In the genomic region with DNA sequence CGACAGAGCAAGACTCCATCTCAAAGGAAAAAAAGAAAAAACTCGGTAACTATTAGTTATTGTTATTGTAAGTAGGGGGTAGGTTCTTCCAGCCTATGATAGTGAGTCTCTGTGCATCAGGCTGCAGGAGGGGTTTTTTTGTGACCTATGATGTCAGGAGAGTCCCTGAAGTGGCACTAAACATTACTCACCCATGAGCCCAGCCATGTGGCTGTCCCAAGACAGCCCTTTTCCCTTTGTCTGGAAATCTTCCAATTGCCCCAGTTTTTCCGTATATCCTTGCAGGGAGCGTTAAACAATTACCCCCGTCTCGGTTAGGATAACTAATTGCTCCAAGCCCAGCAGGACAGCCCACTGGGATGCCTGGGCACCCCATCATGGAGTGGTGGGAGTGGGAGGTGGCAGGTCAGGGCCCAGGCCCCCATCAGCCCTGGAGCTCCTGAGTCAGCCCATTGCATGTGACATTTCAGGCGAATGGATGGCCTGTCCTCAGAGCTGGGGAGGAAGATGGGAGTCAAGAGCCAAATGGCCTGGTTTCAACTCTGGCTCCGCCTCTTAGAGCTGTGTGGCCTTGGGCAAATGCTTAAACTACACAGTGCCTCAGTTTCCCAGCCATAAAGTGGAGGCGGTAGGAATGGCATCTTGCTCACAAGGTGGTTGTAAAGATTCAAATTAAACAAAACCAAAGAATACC, we compare ENCODE assay signal across 17 cellular contexts. TPM values are rescaled to one million over a fixed set of nuclear protein-coding genes. Genes with fewer than 3 reads are reported as not detected.
DNase-seq lines count a peak whose midpoint lies in the region; ATAC-seq lines count a peak whose summit lies in the region.
"Had no signal": no experiment of that assay in that cellular context is flagged by ENCODE, and none has a peak within 500 bp of the region (broad histone marks: within the 10 kb centered on the region; RNA-seq: fewer than 3 reads in every experiment).

No MANE protein-coding gene starts in this region.

- no peaks in the 10 kb centered on the region for H3K27me3 Mint-ChIP-seq in activated naive CD8-positive, alpha-beta T cell treated with anti-CD3 and anti-CD28 coated beads, Interleukin-2, amount 50 U/mL, for 24 hours
- no peaks in the 10 kb centered on the region for H3K27me3 Mint-ChIP-seq in activated naive CD8-positive, alpha-beta T cell treated with anti-CD3 and anti-CD28 coated beads for 36 hours
- H3K27me3 Mint-ChIP-seq in stimulated activated naive B cell treated with anti-CD40 and anti-IgM and Interleukin-4, amounts not matched to agents 10 μg/mL and 1 μg/mL and 100 μg/mL, for 72 hours = no peaks in the 10 kb centered on the region

- no peak overlapping the region for H3K14ac ChIP-seq in mesenchymal stem cell (ENCODE audit: low read length in 2 of 2)

- no peak overlapping the region for H3K4me3 Mint-ChIP-seq in activated naive CD8-positive, alpha-beta T cell treated with anti-CD3 and anti-CD28 coated beads, Interleukin-2, amount 50 U/mL, for 24 hours
- H3K4me3 Mint-ChIP-seq in activated naive CD8-positive, alpha-beta T cell treated with anti-CD3 and anti-CD28 coated beads for 36 hours = no peak overlapping the region
- no peak overlapping the region for H3K4me3 Mint-ChIP-seq in stimulated activated naive B cell treated with anti-CD40 and anti-IgM and Interleukin-4, amounts not matched to agents 10 μg/mL and 1 μg/mL and 100 μg/mL, for 72 hours
- H3K4me3 Mint-ChIP-seq: CD8-positive, alpha-beta T cell had no signal

- H3K9me3 Mint-ChIP-seq in activated naive CD8-positive, alpha-beta T cell treated with anti-CD3 and anti-CD28 coated beads, Interleukin-2, amount 50 U/mL, for 24 hours = peaks cover 11% of the 10 kb centered on the region
- peaks cover 6% of the 10 kb centered on the region for H3K9me3 Mint-ChIP-seq in activated naive CD8-positive, alpha-beta T cell treated with anti-CD3 and anti-CD28 coated beads for 36 hours
- H3K9me3 Mint-ChIP-seq in stimulated activated naive B cell treated with anti-CD40 and anti-IgM and Interleukin-4, amounts not matched to agents 10 μg/mL and 1 μg/mL and 100 μg/mL, for 72 hours = peaks cover 7 to 12% of the 10 kb centered on the region in 2 donors

- H2BK120ac ChIP-seq in mesenchymal stem cell (ENCODE audit: low read depth, low read length) = no peak overlapping the region

- H3K27me3 ChIP-seq in SJSA1 (replicated peaks) (peaks cover 42% of the 10 kb centered on the region), mesenchymal stem cell (ENCODE audit: control insufficient read depth in 1 of 2, insufficient read depth in 1 of 2, low read length in 2 of 2) (peaks cover 0 to 5% of the 10 kb centered on the region in 2 experiments)
- H3K27me3 ChIP-seq: BLaER1 treated with 17β-estradiol and CSF1 and Interleukin-3, amounts not matched to agents 10 nM and 100 nM had no signal

- H3K23ac ChIP-seq in mesenchymal stem cell (ENCODE audit: low read length in 2 of 2) = no peak overlapping the region

- H4K91ac ChIP-seq in mesenchymal stem cell (ENCODE audit: low read length) = no peak overlapping the region

- no peaks in the 10 kb centered on the region for H3K79me1 ChIP-seq in mesenchymal stem cell (replicated peaks; ENCODE audit: low read length, poor library complexity, severe bottlenecking)

- H3K36me3 ChIP-seq in SJSA1 (no peaks in the 10 kb centered on the region), mesenchymal stem cell (ENCODE audit: control insufficient read depth in 1 of 2, insufficient read depth in 2 of 2, low read depth in 1 of 2, low read length in 2 of 2) (peaks cover 0 to 5% of the 10 kb centered on the region in 2 experiments)

- H2BK15ac ChIP-seq in mesenchymal stem cell (ENCODE audit: low read depth, poor library complexity, severe bottlenecking) = no peak overlapping the region

- H3K27ac Mint-ChIP-seq in activated naive CD8-positive, alpha-beta T cell treated with anti-CD3 and anti-CD28 coated beads, Interleukin-2, amount 50 U/mL, for 24 hours = peak overlapping the region; percentile 40
- no peak overlapping the region for H3K27ac Mint-ChIP-seq in activated naive CD8-positive, alpha-beta T cell treated with anti-CD3 and anti-CD28 coated beads for 36 hours
- H3K27ac Mint-ChIP-seq in stimulated activated naive B cell treated with anti-CD40 and anti-IgM and Interleukin-4, amounts not matched to agents 10 μg/mL and 1 μg/mL and 100 μg/mL, for 72 hours = peak overlapping the region; percentile 67
- H3K27ac Mint-ChIP-seq: CD8-positive, alpha-beta T cell had no signal

- H4K8ac ChIP-seq in mesenchymal stem cell (ENCODE audit: low read length) = no peak overlapping the region

- no peak overlapping the region for H3K4me2 ChIP-seq in mesenchymal stem cell (ENCODE audit: low read length, poor library complexity, severe bottlenecking)
- H3K4me2 ChIP-seq: BLaER1 treated with 17β-estradiol and CSF1 and Interleukin-3, amounts not matched to agents 10 nM and 100 nM had no signal

- no peak overlapping the region for H3K18ac ChIP-seq in mesenchymal stem cell (ENCODE audit: low read depth in 1 of 2, low read length in 2 of 2)

- peaks cover 3% of the 10 kb centered on the region for H3K4me1 Mint-ChIP-seq in activated naive CD8-positive, alpha-beta T cell treated with anti-CD3 and anti-CD28 coated beads, Interleukin-2, amount 50 U/mL, for 24 hours
- H3K4me1 Mint-ChIP-seq in activated naive CD8-positive, alpha-beta T cell treated with anti-CD3 and anti-CD28 coated beads for 36 hours = no peaks in the 10 kb centered on the region
- peaks cover 30 to 37% of the 10 kb centered on the region in 2 donors for H3K4me1 Mint-ChIP-seq in stimulated activated naive B cell treated with anti-CD40 and anti-IgM and Interleukin-4, amounts not matched to agents 10 μg/mL and 1 μg/mL and 100 μg/mL, for 72 hours

- no peak overlapping the region for H3K27ac ChIP-seq in SJSA1
- H3K27ac ChIP-seq in mesenchymal stem cell (ENCODE audit: low read length, poor library complexity, severe bottlenecking) = no peak overlapping the region
- H3K27ac ChIP-seq: BLaER1 treated with 17β-estradiol and CSF1 and Interleukin-3, amounts not matched to agents 10 nM and 100 nM had no signal

- whole genome bisulfite sequencing in mesenchymal stem cell = 83% methylated on average over 8 of the region's 9 CpGs

- no peaks in the 10 kb centered on the region for H3K36me3 Mint-ChIP-seq in activated naive CD8-positive, alpha-beta T cell treated with anti-CD3 and anti-CD28 coated beads, Interleukin-2, amount 50 U/mL, for 24 hours (ENCODE audit: low read depth)
- peaks cover 1% of the 10 kb centered on the region for H3K36me3 Mint-ChIP-seq in activated naive CD8-positive, alpha-beta T cell treated with anti-CD3 and anti-CD28 coated beads for 36 hours
- H3K36me3 Mint-ChIP-seq in stimulated activated naive B cell treated with anti-CD40 and anti-IgM and Interleukin-4, amounts not matched to agents 10 μg/mL and 1 μg/mL and 100 μg/mL, for 72 hours = no peaks in the 10 kb centered on the region
- H3K36me3 Mint-ChIP-seq: CD8-positive, alpha-beta T cell had no signal

- peak; percentile 77 for ATAC-seq in activated naive CD8-positive, alpha-beta T cell treated with anti-CD3 and anti-CD28 coated beads, Interleukin-2, amount 50 U/mL, for 24 hours
- ATAC-seq in stimulated activated naive B cell treated with anti-CD40 and anti-IgM and Interleukin-4, amounts not matched to agents 10 μg/mL and 1 μg/mL and 100 μg/mL, for 72 hours (replicated peaks) = peak; percentile 40 to 48
- ATAC-seq: CD8-positive, alpha-beta T cell; HCT116 had no signal

- no peak overlapping the region for H3K4ac ChIP-seq in mesenchymal stem cell (ENCODE audit: low read depth in 1 of 2, low read length in 2 of 2)

- no peak overlapping the region for H2BK12ac ChIP-seq in mesenchymal stem cell (ENCODE audit: low read length in 2 of 2)

- H3K9me3 ChIP-seq in SJSA1 (replicated peaks) (peaks cover 64% of the 10 kb centered on the region), mesenchymal stem cell (ENCODE audit: control insufficient read depth, low read length) (peaks cover 17% of the 10 kb centered on the region)

- H2BK5ac ChIP-seq in mesenchymal stem cell (ENCODE audit: low read depth, low read length, poor library complexity, severe bottlenecking) = no peak overlapping the region

- DNase-seq in activated naive CD8-positive, alpha-beta T cell treated with anti-CD3 and anti-CD28 coated beads, Interleukin-2, amount 50 U/mL, for 24 hours = no peak
- no peak for DNase-seq in activated naive CD8-positive, alpha-beta T cell treated with anti-CD3 and anti-CD28 coated beads for 36 hours
- DNase-seq in SJSA1 (ENCODE audit: low read depth in 1 of 2, low spot score in 2 of 2) (peak; percentile 73 to 95), mesenchymal stem cell (peak; percentile 8), epidermal melanocyte (ENCODE audit: insufficient read length, low spot score) (no peak), ecto neural progenitor cell (ENCODE audit: low spot score) (no peak), foreskin melanocyte (no peak)
- no peak for DNase-seq in stimulated activated naive B cell treated with anti-CD40 and anti-IgM and Interleukin-4, amounts not matched to agents 10 μg/mL and 1 μg/mL and 100 μg/mL, for 72 hours
- DNase-seq: 8988T; Calu3; CD8-positive, alpha-beta T cell; DMS79 treated with DMSO at 0.1 percent for 48 hours; GF-D8; GOT3; H7 had no signal

- no peak overlapping the region for H2AK5ac ChIP-seq in mesenchymal stem cell (ENCODE audit: low read length, severe bottlenecking)

- H3K4me1 ChIP-seq in SJSA1 (replicated peaks) = no peaks in the 10 kb centered on the region
- no peaks in the 10 kb centered on the region for H3K4me1 ChIP-seq in mesenchymal stem cell (ENCODE audit: control insufficient read depth, insufficient read depth, low read depth, low read length)

- no peak overlapping the region for H2AFZ ChIP-seq in mesenchymal stem cell (ENCODE audit: low read depth, low read length)

- H3K4me3 ChIP-seq in SJSA1 = no peak overlapping the region
- no peak overlapping the region for H3K4me3 ChIP-seq in mesenchymal stem cell (ENCODE audit: insufficient read depth in 1 of 2, low read depth in 1 of 2, low read length in 2 of 2)
- H3K4me3 ChIP-seq: BLaER1 treated with 17β-estradiol and CSF1 and Interleukin-3, amounts not matched to agents 10 nM and 100 nM had no signal

- no peak overlapping the region for H3K9ac ChIP-seq in mesenchymal stem cell (ENCODE audit: low read length)
- H3K9ac ChIP-seq: BLaER1 treated with 17β-estradiol and CSF1 and Interleukin-3, amounts not matched to agents 10 nM and 100 nM had no signal

RNA-seq across cellular contexts. Expression of gene PHETA1, which starts 16.4 kb away (rescaled TPM):
- total RNA-seq in activated naive CD8-positive, alpha-beta T cell treated with anti-CD3 and anti-CD28 coated beads for 36 hours = 1 to 10 TPM; 2.0 to 2.4 TPM
- 1.8 and 8.5 TPM in 2 replicates for total RNA-seq in SJSA1 (2014; rRNA removed; shearing (Covaris generic))
- polyA plus RNA-seq in mesenchymal stem cell (2013, experiment 1 of 2) = 6.6 TPM
- polyA plus RNA-seq in mesenchymal stem cell (2013, experiment 2 of 2) = 6.5 TPM

RNA-seq across cellular contexts. Expression of gene SH2B3, which starts 53.3 kb away (rescaled TPM):
- total RNA-seq in activated naive CD8-positive, alpha-beta T cell treated with anti-CD3 and anti-CD28 coated beads for 36 hours = 10 to 100 TPM; 58.5 to 59.4 TPM
- 13.0 and 20.5 TPM in 2 replicates for total RNA-seq in SJSA1 (2014; rRNA removed; shearing (Covaris generic))
- 50.8 TPM for polyA plus RNA-seq in mesenchymal stem cell (2013, experiment 1 of 2)
- polyA plus RNA-seq in mesenchymal stem cell (2013, experiment 2 of 2) = 50.3 TPM

Comparison
In these comparisons a context has a peak if more than half of its experiments do, and no peak if none do; other contexts are left out.
1. DNase-seq: peak in SJSA1 (2 of 2) and mesenchymal stem cell (single experiment); none in activated naive CD8-positive, alpha-beta T cell treated with anti-CD3 and anti-CD28 coated beads, Interleukin-2, amount 50 U/mL, for 24 hours (single experiment), activated naive CD8-positive, alpha-beta T cell treated with anti-CD3 and anti-CD28 coated beads for 36 hours (single experiment), stimulated activated naive B cell treated with anti-CD40 and anti-IgM and Interleukin-4, amounts not matched to agents 10 μg/mL and 1 μg/mL and 100 μg/mL, for 72 hours (single experiment), epidermal melanocyte (single experiment), ecto neural progenitor cell (single experiment) and foreskin melanocyte (single experiment).